Comparison of ENCODE assay signal across 16 cellular contexts in genomic region chr13:93758575-93758974, GRCh38.
DNase-seq lines count a peak whose midpoint lies in the region; ATAC-seq and TF ChIP-seq lines count a peak whose summit lies in the region.
"Had no signal": no experiment of that assay in that cellular context is flagged by ENCODE, and none has a peak within 500 bp of the region (broad histone marks: within the 10 kb centered on the region; RNA-seq: fewer than 3 reads in every experiment).

No MANE protein-coding gene starts in this region.

- no peak for TF ChIP-seq POLR2A in upper lobe of left lung (IDR thresholded peaks at IDR 0.05)

- H3K4me3 ChIP-seq in epithelial cell of proximal tubule (ENCODE audit: low read depth, low read length) (no peak overlapping the region), upper lobe of left lung (no peak overlapping the region)
- H3K4me3 ChIP-seq: dorsolateral prefrontal cortex, transverse colon had no signal

- WGBS in upper lobe of left lung, 2 donors: 54 to 56% methylated on average over 1 of the region's 1 CpG

- H3K9me3 ChIP-seq in upper lobe of left lung: no peaks in the 10 kb centered on the region
- H3K9me3 ChIP-seq: transverse colon had no signal

- TF ChIP-seq EP300 in upper lobe of left lung (IDR thresholded peaks at IDR 0.05): no peak

- no peaks in the 10 kb centered on the region for H3K36me3 ChIP-seq in upper lobe of left lung
- H3K36me3 ChIP-seq: transverse colon had no signal

- no peaks in the 10 kb centered on the region for H3K27me3 ChIP-seq in upper lobe of left lung
- H3K27me3 ChIP-seq: dorsolateral prefrontal cortex, transverse colon had no signal

- TF ChIP-seq CTCF in epithelial cell of proximal tubule (conservative IDR thresholded peaks at IDR 0.05; ENCODE audit: low read depth, low read length): no peak
- no peak for TF ChIP-seq CTCF in upper lobe of left lung (IDR thresholded peaks at IDR 0.05)

- peak; percentile 72 for DNase-seq in HCEC 1CT
- peak; percentile 35 for DNase-seq in epithelial cell of proximal tubule (ENCODE audit: low read depth)
- DNase-seq in renal cortical epithelial cell (ENCODE audit: low read depth): peak; percentile 69
- no peak for DNase-seq in NCI-H748 treated with DMSO at 0.1 percent for 48 hours (lab: John Stamatoyannopoulos, UW)
- no peak for DNase-seq in upper lobe of left lung
- DNase-seq: activated CD4-positive, CD25-positive, alpha-beta regulatory T cell; activated CD8-positive, alpha-beta memory T cell treated with anti-CD3 and anti-CD28 coated beads, Interleukin-2, amount 50 U/mL, for 4 hours; anterior cingulate cortex; dorsolateral prefrontal cortex; left colon; NCI-H82; stimulated activated CD4-positive, alpha-beta T cell treated with anti-CD3 and anti-CD28 coated beads, Interleukin-4, amount 100 ng/mL, for 4 hours; transverse colon had no signal

- H3K4me1 ChIP-seq in upper lobe of left lung: no peaks in the 10 kb centered on the region
- H3K4me1 ChIP-seq: parathyroid adenoma, transverse colon had no signal

- no peak overlapping the region for H3K27ac ChIP-seq in upper lobe of left lung
- H3K27ac ChIP-seq: dorsolateral prefrontal cortex, parathyroid adenoma, transverse colon had no signal

- ATAC-seq in SK-N-SH treated with all-trans-retinoic acid at 6 μM for 48 hours (0 out of 3 replicates have a peak, but pooled peaks have one; percentile 18), upper lobe of left lung (ENCODE audit: low FRiP score in 2 of 2) (no peak), HG03108 (IDR thresholded peaks at IDR 0.05; ENCODE audit: unreplicated experiment) (no peak)
- ATAC-seq: left colon had no signal

TF ChIP-seq in SK-N-SH treated with all-trans-retinoic acid at 6 μM for 48 hours, 23 proteins besides CTCF, POLR2A, EP300 and RAD21:
- TF ChIP-seq ESRRG (CRISPR knock-in tag; IDR thresholded peaks at IDR 0.05) (no peak), BACH2 (CRISPR knock-in tag; IDR thresholded peaks at IDR 0.05; ENCODE audit: borderline replicate concordance) (no peak), ZNF70 (CRISPR knock-in tag; IDR thresholded peaks at IDR 0.05) (no peak), OSR1 (CRISPR knock-in tag; IDR thresholded peaks at IDR 0.05) (no peak), PPARA (CRISPR knock-in tag; IDR thresholded peaks at IDR 0.05; ENCODE audit: borderline replicate concordance) (no peak), CSRNP3 (CRISPR knock-in tag; IDR thresholded peaks at IDR 0.05) (no peak)

Comparison
In these comparisons a context has a peak if more than half of its experiments do, and no peak if none do; other contexts are left out.
1. DNase-seq: peak in HCEC 1CT (single experiment), epithelial cell of proximal tubule (single experiment) and renal cortical epithelial cell (single experiment); none in NCI-H748 treated with DMSO at 0.1 percent for 48 hours (single experiment) and upper lobe of left lung (0 of 2).